Comparison of ENCODE assay signal across 8 cellular contexts in the genomic region with DNA sequence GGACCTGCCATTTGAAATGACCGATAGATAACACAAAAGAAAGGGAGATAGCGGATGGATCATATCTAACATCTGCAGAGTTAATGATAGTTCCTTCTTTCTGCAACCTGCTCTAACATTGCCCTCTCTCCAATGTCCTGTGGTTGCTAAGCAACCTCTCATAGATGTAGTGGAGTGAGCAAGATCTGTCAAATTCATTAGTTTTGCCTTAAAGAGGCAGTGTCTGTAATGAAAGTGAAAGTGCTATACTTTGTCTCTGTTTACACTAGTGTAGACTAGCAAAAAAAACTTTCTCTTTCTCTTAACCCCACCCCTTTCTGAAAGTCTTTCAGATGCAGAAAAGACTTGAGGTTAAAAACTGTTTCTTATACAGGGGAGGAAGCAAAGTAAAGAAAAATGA.
DNase-seq lines count a peak whose midpoint lies in the region; ATAC-seq, FAIRE-seq and TF ChIP-seq lines count a peak whose summit lies in the region.

No MANE protein-coding gene starts in this region.

- H3K27me3 ChIP-seq in astrocyte (ENCODE audit: insufficient read depth, low read length) = no peaks in the 10 kb centered on the region
- no peaks in the 10 kb centered on the region for H3K27me3 ChIP-seq in mucosa of rectum (ENCODE audit: control insufficient read depth in 2 of 2, insufficient read depth in 2 of 2, low read length in 2 of 2)

- TF ChIP-seq CTCF in astrocyte (IDR thresholded peaks at IDR 0.05; ENCODE audit: insufficient read depth, low read depth, low read length) = no peak

- no peaks in the 10 kb centered on the region for H3K36me3 Mint-ChIP-seq in astrocyte (ENCODE audit: low read depth, unreplicated experiment)

- H3K9me3 Mint-ChIP-seq in astrocyte (ENCODE audit: unreplicated experiment) = no peaks in the 10 kb centered on the region

- H3K4me1 Mint-ChIP-seq in astrocyte (ENCODE audit: low read depth, unreplicated experiment) = peaks cover 50% of the 10 kb centered on the region

- H3K9ac ChIP-seq in astrocyte (ENCODE audit: low read length) (peak overlapping the region; percentile 9), mucosa of rectum (ENCODE audit: low read depth in 1 of 2, low read length in 2 of 2) (no peak overlapping the region)

- H3K36me3 ChIP-seq in astrocyte (ENCODE audit: insufficient read depth, low read length) (no peaks in the 10 kb centered on the region), mucosa of rectum (ENCODE audit: control insufficient read depth in 2 of 2, insufficient read depth in 2 of 2, low read length in 2 of 2) (no peaks in the 10 kb centered on the region)

- H3K4me1 ChIP-seq in astrocyte (ENCODE audit: insufficient read depth, low read length) (no peaks in the 10 kb centered on the region), mucosa of rectum (ENCODE audit: control insufficient read depth in 2 of 2, insufficient read depth in 2 of 2, low read length in 2 of 2) (no peaks in the 10 kb centered on the region)

- no peaks in the 10 kb centered on the region for H3K27me3 Mint-ChIP-seq in astrocyte (ENCODE audit: low read depth, unreplicated experiment)

- H4K20me1 ChIP-seq in astrocyte (ENCODE audit: insufficient read depth, low read length) = no peaks in the 10 kb centered on the region

- H3K27ac ChIP-seq in astrocyte (ENCODE audit: low read depth, low read length) = no peak overlapping the region
- no peak overlapping the region for H3K27ac ChIP-seq in mucosa of rectum (ENCODE audit: low read depth in 2 of 2, low read length in 2 of 2)

- H3K4me3 ChIP-seq in astrocyte (ENCODE audit: insufficient read depth, low read depth, low read length) (peak overlapping the region; percentile 34), mucosa of rectum (ENCODE audit: low read length in 2 of 2) (peak overlapping the region; percentile 14 to 49)

- H3K79me2 ChIP-seq in astrocyte (ENCODE audit: insufficient read depth, low read length) = no peaks in the 10 kb centered on the region

- peak overlapping the region; percentile 22 for H3K27ac Mint-ChIP-seq in astrocyte (ENCODE audit: unreplicated experiment)

- no peak for FAIRE-seq in astrocyte (lab: Jason Lieb, UNC)

- peak; percentile 73 for ATAC-seq in GM19468 (IDR thresholded peaks at IDR 0.05; ENCODE audit: extremely low read depth, unreplicated experiment)
- peak; percentile 81 for ATAC-seq in HG03558 (IDR thresholded peaks at IDR 0.05; ENCODE audit: extremely low read depth, unreplicated experiment)

- H2AFZ ChIP-seq in astrocyte (ENCODE audit: low read depth, low read length) = peak overlapping the region; percentile 58

- no peak overlapping the region for H3K4me3 Mint-ChIP-seq in astrocyte (ENCODE audit: unreplicated experiment)

- DNase-seq in Caki2 (ENCODE audit: low read depth) (peak; percentile 5), astrocyte (ENCODE audit: low read depth) (peak; percentile 20), hepatic stellate cell (ENCODE audit: low spot score) (no peak), DMS153 treated with DMSO at 0.1 percent for 48 hours (lab: John Stamatoyannopoulos, UW; ENCODE audit: unreplicated experiment) (no peak)
- DNase-seq in stimulated activated CD4-positive, alpha-beta T cell treated with anti-CD3 and anti-CD28 coated beads, Interleukin-4, amount 100 ng/mL, for 1 hour = no peak

- H3K9me3 ChIP-seq in astrocyte (ENCODE audit: insufficient read depth, low read depth, low read length) (no peaks in the 10 kb centered on the region), mucosa of rectum (ENCODE audit: control insufficient read depth in 2 of 2, low read length in 2 of 2) (no peaks in the 10 kb centered on the region)

- in situ Hi-C loops in Caki2 (cut with HindIII; ENCODE audit: low pct_unique_long_range_greater_than_20kb, low sequenced_read_pairs) = no loop called here

- peak overlapping the region; percentile 78 for H3K4me2 ChIP-seq in astrocyte (ENCODE audit: low read length)

Comparison
In these comparisons a context has a peak if more than half of its experiments do, and no peak if none do; other contexts are left out.
1. DNase-seq: peak in Caki2 (single experiment) and astrocyte (single experiment); none in stimulated activated CD4-positive, alpha-beta T cell treated with anti-CD3 and anti-CD28 coated beads, Interleukin-4, amount 100 ng/mL, for 1 hour (single experiment), hepatic stellate cell (single experiment) and DMS153 treated with DMSO at 0.1 percent for 48 hours (single experiment).